8 cellular contexts compared by ENCODE assay signal in genomic region chr18:31943895-31944816, GRCh38. TPM values are rescaled to one million over a fixed set of nuclear protein-coding genes. Genes with fewer than 3 reads are reported as not detected.
DNase-seq lines count a peak whose midpoint lies in the region; FAIRE-seq and TF ChIP-seq lines count a peak whose summit lies in the region.

No MANE protein-coding gene starts in this region.

- H3K9me3 ChIP-seq in astrocyte (ENCODE audit: insufficient read depth, low read depth, low read length): no peaks in the 10 kb centered on the region
- no peaks in the 10 kb centered on the region for H3K9me3 ChIP-seq in liver (ENCODE audit: control insufficient read depth in 4 of 4, low read length in 3 of 4)
- H3K9me3 ChIP-seq in transverse colon: no peaks in the 10 kb centered on the region

- H2AFZ ChIP-seq in astrocyte (ENCODE audit: low read depth, low read length): peak overlapping the region; percentile 97

- in situ Hi-C loops in transverse colon (cut with MboI; ENCODE audit: low pct_ligation_motif_present in 1 of 4, low pct_unique_long_range_greater_than_20kb in 1 of 4, low sequenced_read_pairs in 3 of 4): loop anchor here in 1 of 4 donors (25.0 kb wide), 1 partner anchor 143 kb away; the partner anchor contains the start of gene RNF138

- no peak for TF ChIP-seq POLR2A in transverse colon (IDR thresholded peaks at IDR 0.05)

- intact Hi-C loops in activated naive CD4-positive, alpha-beta T cell treated with anti-CD3 and anti-CD28 coated beads for 36 hours (cut with micrococcal nuclease): loop anchor here (1.0 to 5.0 kb wide), 10 partner anchors 13 to 587 kb away; partner anchors contain the start of genes GAREM1 and RNF125
- intact Hi-C loops in transverse colon (cut with DNase I; ENCODE audit: low total_unique reads): no loop called here

- TF ChIP-seq CTCF in astrocyte (IDR thresholded peaks at IDR 0.05; ENCODE audit: insufficient read depth, low read depth, low read length) (no peak), liver (IDR thresholded peaks at IDR 0.05; ENCODE audit: low read depth, low read length, missing input control) (no peak), transverse colon (IDR thresholded peaks at IDR 0.05) (no peak)

- H3K27me3 ChIP-seq in astrocyte (ENCODE audit: insufficient read depth, low read length) (no peaks in the 10 kb centered on the region), liver (ENCODE audit: control insufficient read depth in 4 of 4, insufficient read depth in 4 of 4, low read length in 3 of 4) (no peaks in the 10 kb centered on the region), transverse colon (no peaks in the 10 kb centered on the region)

- no peaks in the 10 kb centered on the region for H3K9me3 Mint-ChIP-seq in activated naive CD4-positive, alpha-beta T cell treated with anti-CD3 and anti-CD28 coated beads for 36 hours
- H3K9me3 Mint-ChIP-seq in astrocyte (ENCODE audit: unreplicated experiment): no peaks in the 10 kb centered on the region

- peaks cover 21% of the 10 kb centered on the region for H4K20me1 ChIP-seq in astrocyte (ENCODE audit: insufficient read depth, low read length)

- no peak for DNase-seq in activated naive CD4-positive, alpha-beta T cell treated with anti-CD3 and anti-CD28 coated beads for 36 hours
- DNase-seq in activated naive CD4-positive, alpha-beta T cell (lab: John Stamatoyannopoulos, UW): no peak
- DNase-seq in astrocyte (ENCODE audit: low read depth) (no peak), transverse colon (no peak), NCI-H146 (lab: John Stamatoyannopoulos, UW) (no peak), urothelium cell line (ENCODE audit: low spot score) (no peak), NCI-H1105 treated with DMSO at 0.1 percent for 48 hours (lab: John Stamatoyannopoulos, UW) (no peak)

- peak overlapping the region; percentile 82 for H3K27ac Mint-ChIP-seq in activated naive CD4-positive, alpha-beta T cell treated with anti-CD3 and anti-CD28 coated beads for 36 hours
- peak overlapping the region; percentile 85 for H3K27ac Mint-ChIP-seq in astrocyte (ENCODE audit: unreplicated experiment)

- H3K4me2 ChIP-seq in astrocyte (ENCODE audit: low read length): peak overlapping the region; percentile 90

- H3K27ac ChIP-seq in astrocyte (ENCODE audit: low read depth, low read length): peak overlapping the region; percentile 67
- H3K27ac ChIP-seq in liver (ENCODE audit: low read depth in 1 of 2, low read length in 2 of 2): peak overlapping the region; percentile 98
- H3K27ac ChIP-seq in transverse colon: peak overlapping the region; percentile 97 to 99 (median 98)

- peaks cover 34% of the 10 kb centered on the region for H3K79me2 ChIP-seq in astrocyte (ENCODE audit: insufficient read depth, low read length)

- H3K4me1 ChIP-seq in astrocyte (ENCODE audit: insufficient read depth, low read length) (peaks cover 11% of the 10 kb centered on the region), liver (ENCODE audit: control insufficient read depth in 4 of 4, insufficient read depth in 4 of 4, low read length in 3 of 4) (peaks cover 3 to 26% (median 19%) of the 10 kb centered on the region in 4 donors), transverse colon (peaks cover 10 to 43% (median 19%) of the 10 kb centered on the region in 4 donors)

- FAIRE-seq in astrocyte (lab: Jason Lieb, UNC) (no peak), urothelium cell line (lab: Jason Lieb, UNC) (no peak)

- CTCF ChIA-PET in activated naive CD4-positive, alpha-beta T cell treated with anti-CD3 and anti-CD28 coated beads for 36 hours (lab: Charles Lee): interaction anchor here (0.5 to 2.0 kb wide), 3 partner anchors 33 to 191 kb away, joined by 3 to 11 read pairs (median 6); partner anchors contain the start of gene RNF125

- H3K36me3 Mint-ChIP-seq in activated naive CD4-positive, alpha-beta T cell treated with anti-CD3 and anti-CD28 coated beads for 36 hours (ENCODE audit: low read depth): peaks cover 1% of the 10 kb centered on the region
- no peaks in the 10 kb centered on the region for H3K36me3 Mint-ChIP-seq in astrocyte (ENCODE audit: low read depth, unreplicated experiment)

- no peaks in the 10 kb centered on the region for H3K27me3 Mint-ChIP-seq in activated naive CD4-positive, alpha-beta T cell treated with anti-CD3 and anti-CD28 coated beads for 36 hours (ENCODE audit: low read depth)
- no peaks in the 10 kb centered on the region for H3K27me3 Mint-ChIP-seq in astrocyte (ENCODE audit: low read depth, unreplicated experiment)

- TF ChIP-seq RAD21 in liver (IDR thresholded peaks at IDR 0.05): no peak

- peak overlapping the region; percentile 100 for H3K4me3 Mint-ChIP-seq in activated naive CD4-positive, alpha-beta T cell treated with anti-CD3 and anti-CD28 coated beads for 36 hours
- H3K4me3 Mint-ChIP-seq in astrocyte (ENCODE audit: unreplicated experiment): peak overlapping the region; percentile 100

- H3K4me3 ChIP-seq in astrocyte (ENCODE audit: insufficient read depth, low read depth, low read length): peak overlapping the region; percentile 78
- H3K4me3 ChIP-seq in liver (ENCODE audit: low read depth in 1 of 3, low read length in 3 of 3): peak overlapping the region; percentile 63 to 96 (median 92)
- H3K4me3 ChIP-seq in transverse colon: peak overlapping the region in 3 of 4 donors; percentile 88 to 96 (median 93)

- peak overlapping the region; percentile 72 for H3K9ac ChIP-seq in astrocyte (ENCODE audit: low read length)
- peak overlapping the region in 1 of 2 donors; percentile 51 for H3K9ac ChIP-seq in liver (ENCODE audit: low read depth in 1 of 2, low read length in 2 of 2)

- no peak for TF ChIP-seq EP300 in transverse colon (IDR thresholded peaks at IDR 0.05; ENCODE audit: low read depth)

- H3K4me1 Mint-ChIP-seq in activated naive CD4-positive, alpha-beta T cell treated with anti-CD3 and anti-CD28 coated beads for 36 hours (ENCODE audit: low read depth): peaks cover 26% of the 10 kb centered on the region
- H3K4me1 Mint-ChIP-seq in astrocyte (ENCODE audit: low read depth, unreplicated experiment): peaks cover 6% of the 10 kb centered on the region

- WGBS in liver: 21% methylated on average over 15 of the region's 15 CpGs
- WGBS in transverse colon (ENCODE audit: low coverage in 1 of 2), 2 donors: 16 to 17% methylated on average over 9 to 15 of the region's 15 CpGs

- H3K36me3 ChIP-seq in astrocyte (ENCODE audit: insufficient read depth, low read length): no peaks in the 10 kb centered on the region
- H3K36me3 ChIP-seq in liver (ENCODE audit: control insufficient read depth in 4 of 4, insufficient read depth in 3 of 4, low read depth in 1 of 4, low read length in 3 of 4): no peaks in the 10 kb centered on the region
- H3K36me3 ChIP-seq in transverse colon: no peaks in the 10 kb centered on the region

TF ChIP-seq in liver, 16 proteins besides CTCF, POLR2A, EP300 and RAD21:
- TF ChIP-seq FOXA2 (IDR thresholded peaks at IDR 0.05): no peak
- TF ChIP-seq SP1 (IDR thresholded peaks at IDR 0.05): no peak
- TF ChIP-seq, protein P1, sequence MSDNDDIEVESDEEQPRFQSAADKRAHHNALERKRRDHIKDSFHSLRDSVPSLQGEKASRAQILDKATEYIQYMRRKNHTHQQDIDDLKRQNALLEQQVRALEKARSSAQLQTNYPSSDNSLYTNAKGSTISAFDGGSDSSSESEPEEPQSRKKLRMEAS (IDR thresholded peaks at IDR 0.05): no peak
- no peak for TF ChIP-seq FOXA1 (IDR thresholded peaks at IDR 0.05)
- no peak for TF ChIP-seq TAF1 (conservative IDR thresholded peaks at IDR 0.05)
- TF ChIP-seq EGR1 (IDR thresholded peaks at IDR 0.05; ENCODE audit: low read depth in 2 of 2): no peak
- TF ChIP-seq REST (IDR thresholded peaks at IDR 0.05): no peak
- no peak for TF ChIP-seq JUND (IDR thresholded peaks at IDR 0.05)
- TF ChIP-seq, protein P2, sequence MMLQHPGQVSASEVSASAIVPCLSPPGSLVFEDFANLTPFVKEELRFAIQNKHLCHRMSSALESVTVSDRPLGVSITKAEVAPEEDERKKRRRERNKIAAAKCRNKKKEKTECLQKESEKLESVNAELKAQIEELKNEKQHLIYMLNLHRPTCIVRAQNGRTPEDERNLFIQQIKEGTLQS (IDR thresholded peaks at IDR 0.05): no peak
TF ChIP-seq in liver: peak in this region for 0.

RNA-seq across cellular contexts. Expression of gene TRAPPC8, which starts 1.2 kb away (rescaled TPM):
- total RNA-seq in activated naive CD4-positive, alpha-beta T cell treated with anti-CD3 and anti-CD28 coated beads for 36 hours: 10 to 100 TPM; 24.9 to 26.5 TPM
- total RNA-seq in astrocyte: 27.1 and 31.5 TPM in 2 replicates
- total RNA-seq in liver: 10 to 100 TPM; 38.8 to 46.1 TPM
- 10 to 100 TPM; 12.2 to 20.2 TPM for polyA plus RNA-seq in liver
- total RNA-seq in transverse colon: 10 to 100 TPM; 51.5 to 69.9 (median 55.0) TPM
